8 cellular contexts compared by ENCODE assay signal in the genomic region with DNA sequence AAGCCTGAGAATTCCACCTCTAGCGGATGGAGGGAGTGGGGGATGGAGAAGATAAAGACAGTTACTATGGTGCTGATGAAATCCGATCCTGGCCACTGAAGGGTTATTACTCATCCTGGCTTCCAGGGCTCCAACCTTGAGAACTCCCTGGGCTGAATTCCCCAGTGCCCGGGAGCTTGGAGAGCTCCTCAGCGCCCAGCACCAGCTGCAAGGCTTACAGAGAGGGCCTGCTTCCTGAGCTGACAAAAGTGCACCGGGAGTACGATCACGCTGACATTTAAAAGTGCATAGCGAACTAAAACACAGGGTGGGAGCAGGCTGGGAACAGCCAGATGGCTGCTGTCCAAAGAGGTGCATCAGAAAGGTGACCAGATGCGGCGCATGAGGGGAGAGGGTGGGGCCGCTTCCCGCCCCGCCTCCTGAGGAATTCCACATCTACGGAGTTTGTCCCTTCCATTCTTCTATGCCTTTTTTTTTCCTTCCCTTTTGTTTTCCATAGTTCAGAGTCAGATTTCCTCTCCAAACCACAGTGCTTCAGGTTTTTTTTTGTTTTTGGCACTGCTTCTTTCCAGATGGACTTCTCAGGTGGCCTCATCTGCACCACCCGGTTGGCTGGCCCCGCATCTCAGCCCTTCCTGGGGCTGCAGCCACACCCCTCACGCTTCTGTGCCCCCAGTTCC.
DNase-seq lines count a peak whose midpoint lies in the region; ATAC-seq and TF ChIP-seq lines count a peak whose summit lies in the region.

No MANE protein-coding gene starts in this region.

- no peak overlapping the region for H3K4me3 Mint-ChIP-seq in activated naive CD4-positive, alpha-beta T cell treated with anti-CD3 and anti-CD28 coated beads for 36 hours

- H3K4me1 ChIP-seq in Panc1 (ENCODE audit: control insufficient read depth, insufficient read depth, low read length): peaks cover 11% of the 10 kb centered on the region
- peaks cover 20% of the 10 kb centered on the region for H3K4me1 ChIP-seq in fibroblast of lung (ENCODE audit: control insufficient read depth, extremely low read depth, insufficient read depth, low read length)
- peaks cover 17 to 24% of the 10 kb centered on the region in 2 donors for H3K4me1 ChIP-seq in neuronal stem cell (ENCODE audit: control insufficient read depth in 2 of 2, insufficient read depth in 1 of 2, low read depth in 1 of 2, low read length in 2 of 2)

- peak overlapping the region; percentile 58 for H2AK5ac ChIP-seq in neuronal stem cell (ENCODE audit: low read depth, low read length)

- H3K9me3 Mint-ChIP-seq in activated naive CD4-positive, alpha-beta T cell treated with anti-CD3 and anti-CD28 coated beads for 36 hours: no peaks in the 10 kb centered on the region

- H3K36me3 Mint-ChIP-seq in activated naive CD4-positive, alpha-beta T cell treated with anti-CD3 and anti-CD28 coated beads for 36 hours (ENCODE audit: low read depth): no peaks in the 10 kb centered on the region

- ATAC-seq in Panc1 (peak; percentile 89), HG02571 (IDR thresholded peaks at IDR 0.05; ENCODE audit: unreplicated experiment) (no peak)

- H4K8ac ChIP-seq in neuronal stem cell (ENCODE audit: low read depth, low read length): no peak overlapping the region

- H2AFZ ChIP-seq in fibroblast of lung (ENCODE audit: low read length) (no peak overlapping the region), neuronal stem cell (ENCODE audit: low read length) (peak overlapping the region; percentile 77)

- DNase-seq in HPDE6-E6E7 (ENCODE audit: extremely low spot score) (peak; percentile 86), Panc1 (ENCODE audit: low read depth, low spot score) (peak; percentile 71), fibroblast of lung (ENCODE audit: low read depth in 2 of 2) (peak; percentile 94), neuronal stem cell (ENCODE audit: low spot score) (peak; percentile 71)
- no peak for DNase-seq in stimulated activated CD4-positive, alpha-beta T cell treated with anti-CD3 and anti-CD28 coated beads, Interleukin-4, amount 100 ng/mL, for 4 hours
- no peak for DNase-seq in activated naive CD4-positive, alpha-beta T cell treated with anti-CD3 and anti-CD28 coated beads for 36 hours
- DNase-seq in stimulated activated CD4-positive, alpha-beta T cell treated with anti-CD3 and anti-CD28 coated beads, Interleukin-4, amount 100 ng/mL, for 24 hours: no peak

- H3K27ac Mint-ChIP-seq in activated naive CD4-positive, alpha-beta T cell treated with anti-CD3 and anti-CD28 coated beads for 36 hours: no peak overlapping the region

- no peak overlapping the region for H2BK15ac ChIP-seq in neuronal stem cell (ENCODE audit: low read length)

- no peaks in the 10 kb centered on the region for H3K27me3 Mint-ChIP-seq in activated naive CD4-positive, alpha-beta T cell treated with anti-CD3 and anti-CD28 coated beads for 36 hours (ENCODE audit: low read depth)

- peak overlapping the region; percentile 80 for H3K4me2 ChIP-seq in fibroblast of lung (ENCODE audit: extremely low read depth, insufficient read depth, low read length)
- H3K4me2 ChIP-seq in neuronal stem cell (ENCODE audit: insufficient read depth, low read length, poor library complexity, severe bottlenecking): peak overlapping the region; percentile 55

- peak overlapping the region; percentile 41 for H3K14ac ChIP-seq in neuronal stem cell (ENCODE audit: low read length)

- peak overlapping the region; percentile 99 for H4K91ac ChIP-seq in neuronal stem cell (ENCODE audit: low read depth, low read length, poor library complexity)

- WGBS in neuronal stem cell (ENCODE audit: extremely low coverage in 2 of 2, insufficient read length in 2 of 2, insufficient replicate concordance in 1 of 2), 2 donors: no CpG with 5 or more reads among the region's 17 CpGs

- CTCF ChIA-PET in Panc1 (lab: Charles Lee): no interaction called here
- CTCF ChIA-PET in activated naive CD4-positive, alpha-beta T cell treated with anti-CD3 and anti-CD28 coated beads for 36 hours (lab: Charles Lee): no interaction called here

- no peaks in the 10 kb centered on the region for H3K79me2 ChIP-seq in fibroblast of lung (ENCODE audit: control insufficient read depth, insufficient read depth, low read length)

- H3K4me1 Mint-ChIP-seq in activated naive CD4-positive, alpha-beta T cell treated with anti-CD3 and anti-CD28 coated beads for 36 hours (ENCODE audit: low read depth): peaks cover 8% of the 10 kb centered on the region

- H2BK120ac ChIP-seq in neuronal stem cell (ENCODE audit: low read depth, low read length): peak overlapping the region; percentile 67

- H3K79me1 ChIP-seq in neuronal stem cell (ENCODE audit: low read depth, low read length): peaks cover 4% of the 10 kb centered on the region

- in situ Hi-C loops in Panc1 (cut with HindIII; ENCODE audit: low pct_unique_long_range_greater_than_20kb, low sequenced_read_pairs): no loop called here

- H2BK12ac ChIP-seq in neuronal stem cell (ENCODE audit: low read length): no peak overlapping the region

- no peak for TF ChIP-seq CTCF in Panc1 (IDR thresholded peaks at IDR 0.05)
- TF ChIP-seq CTCF in fibroblast of lung (conservative IDR thresholded peaks at IDR 0.05 in 1 of 2, IDR thresholded peaks at IDR 0.05 in 1 of 2; ENCODE audit: low read depth in 1 of 2, low read length in 2 of 2): no peak

- H3K18ac ChIP-seq in neuronal stem cell (ENCODE audit: low read length): peak overlapping the region; percentile 95

- no TSS peak for BruUV-seq in Panc1 (replicated peaks; lab: Mats Ljungman, UMichigan)

- H3K9ac ChIP-seq in fibroblast of lung (ENCODE audit: insufficient read depth, low read length) (peak overlapping the region; percentile 11), neuronal stem cell (ENCODE audit: low read depth, low read length, poor library complexity) (peak overlapping the region; percentile 78)

- intact Hi-C loops in Panc1 (cut with micrococcal nuclease; ENCODE audit: unreplicated experiment): no loop called here
- intact Hi-C loops in activated naive CD4-positive, alpha-beta T cell treated with anti-CD3 and anti-CD28 coated beads for 36 hours (cut with micrococcal nuclease): no loop called here

- POLR2A ChIA-PET in Panc1 (lab: Charles Lee): no interaction called here

- no peaks in the 10 kb centered on the region for H3K36me3 ChIP-seq in Panc1 (ENCODE audit: control insufficient read depth, insufficient read depth, low read length)
- H3K36me3 ChIP-seq in fibroblast of lung (ENCODE audit: control insufficient read depth, insufficient read depth, low read length): peaks cover 13% of the 10 kb centered on the region
- peaks cover 22 to 59% of the 10 kb centered on the region in 2 donors for H3K36me3 ChIP-seq in neuronal stem cell (replicated peaks in 1 of 2; ENCODE audit: control insufficient read depth in 2 of 2, insufficient read depth in 2 of 2, low read length in 2 of 2)

- no peaks in the 10 kb centered on the region for H3K27me3 ChIP-seq in Panc1 (ENCODE audit: control insufficient read depth, insufficient read depth, low read length)
- H3K27me3 ChIP-seq in fibroblast of lung (ENCODE audit: control insufficient read depth, insufficient read depth, low read length): no peaks in the 10 kb centered on the region
- no peaks in the 10 kb centered on the region for H3K27me3 ChIP-seq in neuronal stem cell (ENCODE audit: control insufficient read depth in 3 of 3, insufficient read depth in 3 of 3, low read depth in 1 of 3, low read length in 3 of 3)

- H3K4ac ChIP-seq in neuronal stem cell (ENCODE audit: low read length): no peak overlapping the region

- no peaks in the 10 kb centered on the region for H3K9me3 ChIP-seq in Panc1 (ENCODE audit: control insufficient read depth, insufficient read depth, low read depth, low read length)
- H3K9me3 ChIP-seq in fibroblast of lung (ENCODE audit: control insufficient read depth, insufficient read depth, low read depth, low read length): no peaks in the 10 kb centered on the region
- no peaks in the 10 kb centered on the region for H3K9me3 ChIP-seq in neuronal stem cell (replicated peaks in 1 of 2; ENCODE audit: control insufficient read depth in 2 of 2, insufficient read depth in 1 of 2, low read depth in 1 of 2, low read length in 2 of 2)

- H3K27ac ChIP-seq in Panc1 (ENCODE audit: low read length) (peak overlapping the region; percentile 17; the same call in 1 of the 2 replicates), fibroblast of lung (ENCODE audit: insufficient read depth, low read length) (peak overlapping the region; percentile 63), neuronal stem cell (replicated peaks; ENCODE audit: low read length) (peak overlapping the region; percentile 98)

- H3K4me3 ChIP-seq in Panc1 (ENCODE audit: low read depth in 2 of 2, low read length in 2 of 2) (peak overlapping the region in 1 of 2 experiments; percentile 26; a peak in 2 of 4 replicates), fibroblast of lung (replicated peaks in 1 of 4; ENCODE audit: control extremely low read depth in 1 of 4, insufficient read depth in 1 of 4, low read depth in 3 of 4, low read length in 4 of 4) (peak overlapping the region in 1 of 4 experiments; percentile 31), neuronal stem cell (ENCODE audit: low read length in 2 of 2) (peak overlapping the region in 1 of 2 donors; percentile 32)

- H2BK5ac ChIP-seq in neuronal stem cell (ENCODE audit: low read length): peak overlapping the region; percentile 88

- H4K20me1 ChIP-seq in fibroblast of lung (ENCODE audit: control insufficient read depth, extremely low read depth, insufficient read depth, low read length): no peaks in the 10 kb centered on the region

- H3K23ac ChIP-seq in neuronal stem cell (ENCODE audit: low read depth, low read length, poor library complexity): no peak overlapping the region

Comparison
In these comparisons a context has a peak if more than half of its experiments do, and no peak if none do; other contexts are left out.
1. DNase-seq: peak in HPDE6-E6E7 (single experiment), Panc1 (single experiment), fibroblast of lung (2 of 2) and neuronal stem cell (single experiment); none in stimulated activated CD4-positive, alpha-beta T cell treated with anti-CD3 and anti-CD28 coated beads, Interleukin-4, amount 100 ng/mL, for 4 hours (0 of 2), activated naive CD4-positive, alpha-beta T cell treated with anti-CD3 and anti-CD28 coated beads for 36 hours (single experiment) and stimulated activated CD4-positive, alpha-beta T cell treated with anti-CD3 and anti-CD28 coated beads, Interleukin-4, amount 100 ng/mL, for 24 hours (single experiment).
2. H3K27ac ChIP-seq: peak in every context shown above with its lines; median percentile 98 in neuronal stem cell; 63 in fibroblast of lung; 17 in Panc1.